Comparison of ENCODE assay signal across 11 cellular contexts in the genomic region with DNA sequence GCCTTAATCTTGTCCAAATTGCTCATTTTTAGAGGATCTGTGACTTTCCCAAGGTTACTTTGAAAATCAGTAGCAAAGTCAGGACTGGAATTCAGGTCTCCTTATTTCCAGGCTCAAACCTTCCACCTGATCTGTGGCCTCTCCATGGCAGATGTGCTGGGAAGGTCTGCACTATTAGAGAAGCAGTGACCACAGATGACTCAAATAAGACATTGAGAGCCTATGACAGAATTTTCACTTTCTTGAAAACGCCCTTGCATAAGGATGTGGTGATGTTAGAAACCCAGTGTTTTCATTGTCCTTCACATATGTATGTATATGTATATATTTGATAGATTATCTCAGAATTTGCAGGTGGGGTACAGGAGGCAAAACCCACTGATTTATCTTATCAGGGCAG. TPM values are rescaled to one million over a fixed set of nuclear protein-coding genes. Genes with fewer than 3 reads are reported as not detected.
DNase-seq lines count a peak whose midpoint lies in the region; ATAC-seq and TF ChIP-seq lines count a peak whose summit lies in the region.
"Had no signal": no experiment of that assay in that cellular context is flagged by ENCODE, and none has a peak within 500 bp of the region (broad histone marks: within the 10 kb centered on the region; RNA-seq: fewer than 3 reads in every experiment).

No MANE protein-coding gene starts in this region.

- no peak overlapping the region for H3K4me3 Mint-ChIP-seq in activated naive CD8-positive, alpha-beta T cell treated with anti-CD3 and anti-CD28 coated beads for 36 hours
- no peak overlapping the region for H3K4me3 Mint-ChIP-seq in nephron progenitor cell

- H3K27me3 Mint-ChIP-seq in activated naive CD8-positive, alpha-beta T cell treated with anti-CD3 and anti-CD28 coated beads for 36 hours = no peaks in the 10 kb centered on the region
- H3K27me3 Mint-ChIP-seq in nephron progenitor cell (ENCODE audit: low read depth, poor library complexity) = no peaks in the 10 kb centered on the region

- no peaks in the 10 kb centered on the region for H3K9me3 Mint-ChIP-seq in activated naive CD8-positive, alpha-beta T cell treated with anti-CD3 and anti-CD28 coated beads for 36 hours
- no peaks in the 10 kb centered on the region for H3K9me3 Mint-ChIP-seq in nephron progenitor cell

- H3K36me3 Mint-ChIP-seq in activated naive CD8-positive, alpha-beta T cell treated with anti-CD3 and anti-CD28 coated beads for 36 hours = no peaks in the 10 kb centered on the region
- peaks cover 7% of the 10 kb centered on the region for H3K36me3 Mint-ChIP-seq in nephron progenitor cell (ENCODE audit: low read depth)

- ATAC-seq in GM18858 (IDR thresholded peaks at IDR 0.05; ENCODE audit: unreplicated experiment) = peak; percentile 91
- ATAC-seq in HG03060 (IDR thresholded peaks at IDR 0.05; ENCODE audit: low read depth, unreplicated experiment) = peak; percentile 81

- no peak for TF ChIP-seq CTCF in GM20000 (IDR thresholded peaks at IDR 0.05; ENCODE audit: extremely low read depth, missing control alignments)
- TF ChIP-seq CTCF in nephron progenitor cell (IDR thresholded peaks at IDR 0.05) = no peak

- peaks cover 14% of the 10 kb centered on the region for H3K4me1 Mint-ChIP-seq in activated naive CD8-positive, alpha-beta T cell treated with anti-CD3 and anti-CD28 coated beads for 36 hours
- H3K4me1 Mint-ChIP-seq in nephron progenitor cell = peaks cover 6% of the 10 kb centered on the region

- DNase-seq in GM20000 (ENCODE audit: low spot score) (peak; percentile 73), ureter (ENCODE audit: low spot score) (no peak), activated gamma-delta T cell treated with Interleukin-2 at 50 U/mL for 16 hours (no peak), nephron progenitor cell (no peak), amygdala (lab: John Stamatoyannopoulos, UW) (no peak)
- DNase-seq in activated naive CD8-positive, alpha-beta T cell treated with anti-CD3 and anti-CD28 coated beads for 36 hours = no peak
- DNase-seq: foreskin melanocyte, NCI-H1694 had no signal

- peak overlapping the region; percentile 48 for H3K27ac Mint-ChIP-seq in activated naive CD8-positive, alpha-beta T cell treated with anti-CD3 and anti-CD28 coated beads for 36 hours
- no peak overlapping the region for H3K27ac Mint-ChIP-seq in nephron progenitor cell

RNA-seq across cellular contexts. Expression of a gene that starts 45.3 kb away (rescaled TPM):
- total RNA-seq in activated naive CD8-positive, alpha-beta T cell treated with anti-CD3 and anti-CD28 coated beads for 36 hours = not detected
- 36.3 TPM for total RNA-seq in ureter
- total RNA-seq: SJSA1 had no signal

RNA-seq across cellular contexts. Expression of a gene that starts 49.0 kb away (rescaled TPM):
- 10 to 100 TPM; 28.5 to 33.0 TPM for total RNA-seq in activated naive CD8-positive, alpha-beta T cell treated with anti-CD3 and anti-CD28 coated beads for 36 hours
- 124 TPM for total RNA-seq in ureter

Comparison
In these comparisons a context has a peak if more than half of its experiments do, and no peak if none do; other contexts are left out.
1. RNA of a gene that starts 45.3 kb away (total RNA-seq): 36.3 TPM in ureter (single experiment); not detected in activated naive CD8-positive, alpha-beta T cell treated with anti-CD3 and anti-CD28 coated beads for 36 hours; every median in the first group is over 10 times any median in the second.